Comparison of ENCODE assay signal across 1 cellular context in genomic region chr11:118241191-118242098, GRCh38.
TF ChIP-seq lines count a peak whose summit lies in the region.

No MANE protein-coding gene starts in this region.

TF ChIP-seq in HEK293, 187 proteins besides CTCF, POLR2A, EP300 and RAD21 (continued from another document and continues in another):
- TF ChIP-seq, protein P1, sequence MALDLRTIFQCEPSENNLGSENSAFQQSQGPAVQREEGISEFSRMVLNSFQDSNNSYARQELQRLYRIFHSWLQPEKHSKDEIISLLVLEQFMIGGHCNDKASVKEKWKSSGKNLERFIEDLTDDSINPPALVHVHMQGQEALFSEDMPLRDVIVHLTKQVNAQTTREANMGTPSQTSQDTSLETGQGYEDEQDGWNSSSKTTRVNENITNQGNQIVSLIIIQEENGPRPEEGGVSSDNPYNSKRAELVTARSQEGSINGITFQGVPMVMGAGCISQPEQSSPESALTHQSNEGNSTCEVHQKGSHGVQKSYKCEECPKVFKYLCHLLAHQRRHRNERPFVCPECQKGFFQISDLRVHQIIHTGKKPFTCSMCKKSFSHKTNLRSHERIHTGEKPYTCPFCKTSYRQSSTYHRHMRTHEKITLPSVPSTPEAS (tag by site-specific recombination; IDR thresholded peaks at IDR 0.05): no peak
- TF ChIP-seq, protein P2, sequence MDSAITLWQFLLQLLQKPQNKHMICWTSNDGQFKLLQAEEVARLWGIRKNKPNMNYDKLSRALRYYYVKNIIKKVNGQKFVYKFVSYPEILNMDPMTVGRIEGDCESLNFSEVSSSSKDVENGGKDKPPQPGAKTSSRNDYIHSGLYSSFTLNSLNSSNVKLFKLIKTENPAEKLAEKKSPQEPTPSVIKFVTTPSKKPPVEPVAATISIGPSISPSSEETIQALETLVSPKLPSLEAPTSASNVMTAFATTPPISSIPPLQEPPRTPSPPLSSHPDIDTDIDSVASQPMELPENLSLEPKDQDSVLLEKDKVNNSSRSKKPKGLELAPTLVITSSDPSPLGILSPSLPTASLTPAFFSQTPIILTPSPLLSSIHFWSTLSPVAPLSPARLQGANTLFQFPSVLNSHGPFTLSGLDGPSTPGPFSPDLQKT (IDR thresholded peaks at IDR 0.05; ENCODE audit: borderline replicate concordance, low read depth, low read length): no peak
- TF ChIP-seq YY1 (tag by site-specific recombination; IDR thresholded peaks at IDR 0.05): no peak
- no peak for TF ChIP-seq ZBTB10 (tag by site-specific recombination; IDR thresholded peaks at IDR 0.05)
- 0 out of 2 replicates have a peak, but pooled peaks have one; percentile 3 for TF ChIP-seq GFI1B (tag by site-specific recombination; IDR thresholded peaks at IDR 0.05)
- TF ChIP-seq WT1 (tag by site-specific recombination; IDR thresholded peaks at IDR 0.05): no peak
- TF ChIP-seq ZNF544 (tag by site-specific recombination; IDR thresholded peaks at IDR 0.05): no peak
- no peak for TF ChIP-seq ZNF274 (IDR thresholded peaks at IDR 0.05; ENCODE audit: low read length)
- TF ChIP-seq ZNF274 (tag by site-specific recombination; IDR thresholded peaks at IDR 0.05; ENCODE audit: borderline replicate concordance): no peak
- TF ChIP-seq ZNF629 (tag by site-specific recombination; IDR thresholded peaks at IDR 0.05): peak; percentile 85
- TF ChIP-seq KLF10 (tag by site-specific recombination; IDR thresholded peaks at IDR 0.05): no peak
- TF ChIP-seq ZBTB20 (tag by site-specific recombination; IDR thresholded peaks at IDR 0.05): no peak
- no peak for TF ChIP-seq MEIS1 (CRISPR knock-in tag; IDR thresholded peaks at IDR 0.05; ENCODE audit: borderline replicate concordance)
- TF ChIP-seq IKZF3 (tag by site-specific recombination; IDR thresholded peaks at IDR 0.05): no peak
- TF ChIP-seq ZNF19 (tag by site-specific recombination; IDR thresholded peaks at IDR 0.05; ENCODE audit: low read depth): no peak
- no peak for TF ChIP-seq GLI2 (tag by site-specific recombination; IDR thresholded peaks at IDR 0.05; ENCODE audit: borderline replicate concordance, low read depth)
- no peak for TF ChIP-seq ZNF335 (tag by site-specific recombination; conservative IDR thresholded peaks at IDR 0.05)
- no peak for TF ChIP-seq ZNF133 (tag by site-specific recombination; IDR thresholded peaks at IDR 0.05)
- TF ChIP-seq ZNF148 (tag by site-specific recombination; IDR thresholded peaks at IDR 0.05; ENCODE audit: borderline replicate concordance): no peak
- peak; percentile 80 for TF ChIP-seq EGR2 (tag by site-specific recombination; IDR thresholded peaks at IDR 0.05; ENCODE audit: low read depth)
- no peak for TF ChIP-seq ZNF548 (tag by site-specific recombination; IDR thresholded peaks at IDR 0.05)
- no peak for TF ChIP-seq ZNF670 (tag by site-specific recombination; IDR thresholded peaks at IDR 0.05; ENCODE audit: low read depth)
- no peak for TF ChIP-seq ZNF292 (tag by site-specific recombination; IDR thresholded peaks at IDR 0.05; ENCODE audit: borderline replicate concordance, low read depth)
- TF ChIP-seq, protein P3, sequence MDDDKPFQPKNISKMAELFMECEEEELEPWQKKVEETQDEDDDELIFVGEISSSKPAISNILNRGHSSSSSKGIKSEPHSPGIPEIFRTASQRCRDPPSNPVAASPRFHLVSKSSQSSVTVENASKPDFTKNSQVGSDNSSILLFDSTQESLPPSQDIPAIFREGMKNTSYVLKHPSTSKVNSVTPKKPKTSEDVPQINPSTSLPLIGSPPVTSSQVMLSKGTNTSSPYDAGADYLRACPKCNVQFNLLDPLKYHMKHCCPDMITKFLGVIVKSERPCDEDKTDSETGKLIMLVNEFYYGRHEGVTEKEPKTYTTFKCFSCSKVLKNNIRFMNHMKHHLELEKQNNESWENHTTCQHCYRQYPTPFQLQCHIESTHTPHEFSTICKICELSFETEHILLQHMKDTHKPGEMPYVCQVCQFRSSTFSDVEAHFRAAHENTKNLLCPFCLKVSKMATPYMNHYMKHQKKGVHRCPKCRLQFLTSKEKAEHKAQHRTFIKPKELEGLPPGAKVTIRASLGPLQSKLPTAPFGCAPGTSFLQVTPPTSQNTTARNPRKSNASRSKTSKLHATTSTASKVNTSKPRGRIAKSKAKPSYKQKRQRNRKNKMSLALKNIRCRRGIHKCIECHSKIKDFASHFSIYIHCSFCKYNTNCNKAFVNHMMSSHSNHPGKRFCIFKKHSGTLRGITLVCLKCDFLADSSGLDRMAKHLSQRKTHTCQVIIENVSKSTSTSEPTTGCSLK (tag by site-specific recombination; IDR thresholded peaks at IDR 0.05): no peak
- TF ChIP-seq ZNF341 (tag by site-specific recombination; IDR thresholded peaks at IDR 0.05; ENCODE audit: low read depth): no peak
- no peak for TF ChIP-seq ZNF521 (tag by site-specific recombination; IDR thresholded peaks at IDR 0.05)
- no peak for TF ChIP-seq ZNF214 (tag by site-specific recombination; IDR thresholded peaks at IDR 0.05; ENCODE audit: borderline replicate concordance)
- TF ChIP-seq PRDM10 (tag by site-specific recombination; IDR thresholded peaks at IDR 0.05): no peak
- TF ChIP-seq ZNF121 (tag by site-specific recombination; IDR thresholded peaks at IDR 0.05): no peak
- TF ChIP-seq ZIC2 (tag by site-specific recombination; IDR thresholded peaks at IDR 0.05): no peak
- no peak for TF ChIP-seq ZEB2 (tag by site-specific recombination; IDR thresholded peaks at IDR 0.05)
- TF ChIP-seq HOXD13 (CRISPR knock-in tag; IDR thresholded peaks at IDR 0.05; ENCODE audit: borderline replicate concordance): no peak
- TF ChIP-seq ZFP3 (tag by site-specific recombination; IDR thresholded peaks at IDR 0.05; ENCODE audit: low read depth): no peak
- no peak for TF ChIP-seq KLF9 (tag by site-specific recombination; IDR thresholded peaks at IDR 0.05; ENCODE audit: low read depth)
- no peak for TF ChIP-seq ZNF777 (tag by site-specific recombination; IDR thresholded peaks at IDR 0.05; ENCODE audit: borderline replicate concordance)
- TF ChIP-seq ZNF26 (tag by site-specific recombination; IDR thresholded peaks at IDR 0.05): no peak
- peak; percentile 84 for TF ChIP-seq SP7 (tag by site-specific recombination; IDR thresholded peaks at IDR 0.05)
- TF ChIP-seq REST (tag by site-specific recombination; IDR thresholded peaks at IDR 0.05): no peak
- no peak for TF ChIP-seq BCL11A (tag by site-specific recombination; IDR thresholded peaks at IDR 0.05; ENCODE audit: low read depth)
- TF ChIP-seq REPIN1 (tag by site-specific recombination; IDR thresholded peaks at IDR 0.05; ENCODE audit: low read depth): no peak
- TF ChIP-seq ZNF658 (tag by site-specific recombination; IDR thresholded peaks at IDR 0.05): no peak
- TF ChIP-seq ZBTB7A (tag by site-specific recombination; IDR thresholded peaks at IDR 0.05; ENCODE audit: low read depth): no peak
- no peak for TF ChIP-seq ZNF169 (tag by site-specific recombination; IDR thresholded peaks at IDR 0.05)
- TF ChIP-seq, protein P4, sequence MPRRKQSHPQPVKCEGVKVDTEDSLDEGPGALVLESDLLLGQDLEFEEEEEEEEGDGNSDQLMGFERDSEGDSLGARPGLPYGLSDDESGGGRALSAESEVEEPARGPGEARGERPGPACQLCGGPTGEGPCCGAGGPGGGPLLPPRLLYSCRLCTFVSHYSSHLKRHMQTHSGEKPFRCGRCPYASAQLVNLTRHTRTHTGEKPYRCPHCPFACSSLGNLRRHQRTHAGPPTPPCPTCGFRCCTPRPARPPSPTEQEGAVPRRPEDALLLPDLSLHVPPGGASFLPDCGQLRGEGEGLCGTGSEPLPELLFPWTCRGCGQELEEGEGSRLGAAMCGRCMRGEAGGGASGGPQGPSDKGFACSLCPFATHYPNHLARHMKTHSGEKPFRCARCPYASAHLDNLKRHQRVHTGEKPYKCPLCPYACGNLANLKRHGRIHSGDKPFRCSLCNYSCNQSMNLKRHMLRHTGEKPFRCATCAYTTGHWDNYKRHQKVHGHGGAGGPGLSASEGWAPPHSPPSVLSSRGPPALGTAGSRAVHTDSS (tag by site-specific recombination; IDR thresholded peaks at IDR 0.05): no peak
